Comparison of ENCODE assay signal across 18 cellular contexts in the genomic region with DNA sequence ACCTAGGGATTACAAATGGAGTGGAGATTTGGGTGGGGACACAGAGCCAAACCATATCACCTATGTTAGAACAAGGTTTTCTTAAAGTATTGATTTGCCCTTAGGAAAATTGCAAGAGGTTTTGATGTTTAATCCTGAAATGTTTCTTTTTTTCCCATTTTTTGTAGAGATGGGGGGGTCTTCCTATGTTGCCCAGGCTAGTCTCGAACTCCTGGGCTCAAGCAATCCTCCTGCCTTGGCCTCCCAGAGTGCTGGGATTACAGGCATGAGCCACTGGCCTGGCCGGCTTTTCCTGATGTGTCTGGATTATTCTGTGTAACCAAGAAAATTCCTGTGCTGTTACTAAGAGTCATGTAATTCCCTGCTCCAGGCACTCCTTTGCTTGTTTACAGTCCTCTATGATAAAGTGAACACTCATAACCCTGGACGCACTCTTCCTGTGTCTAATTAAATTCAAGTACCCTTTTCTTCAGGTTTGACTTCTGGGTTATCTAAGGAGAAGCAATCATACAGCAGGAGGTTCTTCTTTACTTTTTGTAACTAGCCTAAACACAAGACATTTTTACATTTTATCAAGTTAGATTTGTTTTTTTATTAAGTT. TPM values are rescaled to one million over a fixed set of nuclear protein-coding genes. Genes with fewer than 3 reads are reported as not detected.
DNase-seq lines count a peak whose midpoint lies in the region; ATAC-seq and TF ChIP-seq lines count a peak whose summit lies in the region.
"Had no signal": no experiment of that assay in that cellular context is flagged by ENCODE, and none has a peak within 500 bp of the region (broad histone marks: within the 10 kb centered on the region; RNA-seq: fewer than 3 reads in every experiment).

No MANE protein-coding gene starts in this region.

- in situ Hi-C loops in Caki2 (cut with HindIII; ENCODE audit: low pct_unique_long_range_greater_than_20kb, low sequenced_read_pairs): no loop called here

- no peak for TF ChIP-seq POLR2A in GM18505 (IDR thresholded peaks at IDR 0.05; ENCODE audit: borderline replicate concordance, extremely low read depth, insufficient read depth, insufficient read length)

- peak; percentile 85 for DNase-seq in Caki2 (ENCODE audit: low read depth)
- peak; percentile 76 for DNase-seq in M059J (ENCODE audit: low read depth)
- DNase-seq in cardiac fibroblast (ENCODE audit: low read depth in 2 of 2): peak; percentile 38 to 50
- peak; percentile 91 for DNase-seq in kidney tubule cell (ENCODE audit: low spot score)
- DNase-seq in COLO668 (lab: John Stamatoyannopoulos, UW; ENCODE audit: unreplicated experiment): no peak
- DNase-seq in globus pallidus (ENCODE audit: low spot score): no peak
- DNase-seq in dermis blood vessel endothelial cell: no peak
- DNase-seq: activated CD4-positive, CD25-positive, alpha-beta regulatory T cell treated with anti-CD3 and anti-CD28 coated beads, Interleukin-2, amount 50 U/mL, for 72 hours; cortex of kidney; H7; left colon; MV-4-11; naive B cell; stimulated activated CD4-positive, alpha-beta T cell treated with anti-CD3 and anti-CD28 coated beads, Interleukin-2, amount 100 ng/mL, for 48 hours; T-cell; uterus had no signal

- no peak for ATAC-seq in GM18505 (IDR thresholded peaks at IDR 0.05; ENCODE audit: unreplicated experiment)
- ATAC-seq: left colon, T-cell had no signal

- no peak overlapping the region for H3K4me3 ChIP-seq in cardiac fibroblast (replicated peaks in 1 of 2; ENCODE audit: low read depth in 2 of 2, low read length in 2 of 2)
- H3K4me3 ChIP-seq: BLaER1, uterus had no signal

- no peak for TF ChIP-seq CTCF in cardiac fibroblast (IDR thresholded peaks at IDR 0.05; ENCODE audit: low read depth, low read length)

RNA-seq across cellular contexts. Expression of gene CTDP1, which starts 15.0 kb away (rescaled TPM):
- total RNA-seq in Caki2 (2014; rRNA removed; shearing (Covaris generic); ENCODE audit: low replicate concordance): 12.1 and 14.7 TPM in 2 replicates
- total RNA-seq in M059J (2014; rRNA removed; shearing (Covaris generic)): 11.2 and 21.3 TPM in 2 replicates
- total RNA-seq in dermis blood vessel endothelial cell: 31.1 and 38.0 TPM in 2 replicates

Comparison
In these comparisons a context has a peak if more than half of its experiments do, and no peak if none do; other contexts are left out.
1. DNase-seq: peak in Caki2 (single experiment), M059J (single experiment), cardiac fibroblast (2 of 2) and kidney tubule cell (single experiment); none in COLO668 (single experiment), globus pallidus (single experiment) and dermis blood vessel endothelial cell (single experiment).